1 cellular context compared by ENCODE assay signal in the genomic region with DNA sequence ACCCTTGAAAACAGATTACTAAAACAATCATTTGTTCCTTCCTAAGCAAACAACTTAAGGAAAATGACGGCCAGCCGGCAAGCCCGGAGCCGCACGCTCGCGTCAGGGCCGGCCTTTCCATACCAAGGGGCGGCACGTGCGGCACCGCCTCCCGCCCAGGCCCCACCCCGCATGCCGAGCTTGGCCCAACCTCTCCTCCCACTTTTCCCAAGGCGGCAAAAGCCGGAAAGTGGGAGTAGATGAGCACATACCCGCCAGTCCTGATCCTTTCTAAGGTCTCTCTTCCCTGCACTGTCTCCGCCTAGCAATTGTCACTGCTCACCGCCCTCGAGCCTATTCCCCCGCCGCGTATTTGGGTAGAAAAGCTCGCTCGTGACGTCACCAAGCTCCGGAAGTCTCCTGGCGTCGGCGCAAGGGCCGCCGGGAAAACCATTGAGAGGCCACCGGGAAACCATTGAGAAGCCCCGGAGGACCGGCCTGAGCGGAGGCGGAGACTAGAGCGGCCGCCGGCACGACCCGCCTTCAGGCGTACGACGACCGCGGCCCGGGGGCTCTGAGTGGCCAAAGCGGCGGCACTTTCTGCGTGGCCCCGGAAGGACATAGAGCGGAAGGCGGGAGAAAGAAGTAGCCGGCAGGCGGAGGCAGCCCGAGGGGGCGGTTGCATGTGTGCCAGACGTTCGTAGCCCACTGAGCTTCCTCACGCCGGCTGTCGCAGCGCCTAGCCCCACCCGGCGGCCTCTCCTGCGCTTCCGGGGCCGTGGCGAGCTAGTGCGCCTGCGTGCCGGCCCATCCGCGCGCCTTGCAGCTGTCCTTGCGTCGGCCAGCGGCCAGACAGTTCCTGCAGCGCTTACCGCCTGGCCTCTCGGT.
TF ChIP-seq lines count a peak whose summit lies in the region.

A gene with protein sequence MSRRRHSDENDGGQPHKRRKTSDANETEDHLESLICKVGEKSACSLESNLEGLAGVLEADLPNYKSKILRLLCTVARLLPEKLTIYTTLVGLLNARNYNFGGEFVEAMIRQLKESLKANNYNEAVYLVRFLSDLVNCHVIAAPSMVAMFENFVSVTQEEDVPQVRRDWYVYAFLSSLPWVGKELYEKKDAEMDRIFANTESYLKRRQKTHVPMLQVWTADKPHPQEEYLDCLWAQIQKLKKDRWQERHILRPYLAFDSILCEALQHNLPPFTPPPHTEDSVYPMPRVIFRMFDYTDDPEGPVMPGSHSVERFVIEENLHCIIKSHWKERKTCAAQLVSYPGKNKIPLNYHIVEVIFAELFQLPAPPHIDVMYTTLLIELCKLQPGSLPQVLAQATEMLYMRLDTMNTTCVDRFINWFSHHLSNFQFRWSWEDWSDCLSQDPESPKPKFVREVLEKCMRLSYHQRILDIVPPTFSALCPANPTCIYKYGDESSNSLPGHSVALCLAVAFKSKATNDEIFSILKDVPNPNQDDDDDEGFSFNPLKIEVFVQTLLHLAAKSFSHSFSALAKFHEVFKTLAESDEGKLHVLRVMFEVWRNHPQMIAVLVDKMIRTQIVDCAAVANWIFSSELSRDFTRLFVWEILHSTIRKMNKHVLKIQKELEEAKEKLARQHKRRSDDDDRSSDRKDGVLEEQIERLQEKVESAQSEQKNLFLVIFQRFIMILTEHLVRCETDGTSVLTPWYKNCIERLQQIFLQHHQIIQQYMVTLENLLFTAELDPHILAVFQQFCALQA (plus strand): TSS at position 830 of the 867 bp plus-strand sequence. CDS start 61 bp downstream, outside the sequence.
A gene (minus strand): TSS at position 377 of the 867 bp plus-strand sequence. CDS start 5,806 bp downstream, outside the sequence.

TF ChIP-seq in K562, 482 proteins besides CTCF, POLR2A, EP300 and RAD21 (continued from another document and continues in another):
- TF ChIP-seq, protein P1, sequence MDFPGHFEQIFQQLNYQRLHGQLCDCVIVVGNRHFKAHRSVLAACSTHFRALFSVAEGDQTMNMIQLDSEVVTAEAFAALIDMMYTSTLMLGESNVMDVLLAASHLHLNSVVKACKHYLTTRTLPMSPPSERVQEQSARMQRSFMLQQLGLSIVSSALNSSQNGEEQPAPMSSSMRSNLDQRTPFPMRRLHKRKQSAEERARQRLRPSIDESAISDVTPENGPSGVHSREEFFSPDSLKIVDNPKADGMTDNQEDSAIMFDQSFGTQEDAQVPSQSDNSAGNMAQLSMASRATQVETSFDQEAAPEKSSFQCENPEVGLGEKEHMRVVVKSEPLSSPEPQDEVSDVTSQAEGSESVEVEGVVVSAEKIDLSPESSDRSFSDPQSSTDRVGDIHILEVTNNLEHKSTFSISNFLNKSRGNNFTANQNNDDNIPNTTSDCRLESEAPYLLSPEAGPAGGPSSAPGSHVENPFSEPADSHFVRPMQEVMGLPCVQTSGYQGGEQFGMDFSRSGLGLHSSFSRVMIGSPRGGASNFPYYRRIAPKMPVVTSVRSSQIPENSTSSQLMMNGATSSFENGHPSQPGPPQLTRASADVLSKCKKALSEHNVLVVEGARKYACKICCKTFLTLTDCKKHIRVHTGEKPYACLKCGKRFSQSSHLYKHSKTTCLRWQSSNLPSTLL (IDR thresholded peaks at IDR 0.05), result no peak
- no peak for TF ChIP-seq ETS2 (tag; IDR thresholded peaks at IDR 0.05; ENCODE audit: borderline replicate concordance, poor library complexity, severe bottlenecking)
- TF ChIP-seq, protein P2, sequence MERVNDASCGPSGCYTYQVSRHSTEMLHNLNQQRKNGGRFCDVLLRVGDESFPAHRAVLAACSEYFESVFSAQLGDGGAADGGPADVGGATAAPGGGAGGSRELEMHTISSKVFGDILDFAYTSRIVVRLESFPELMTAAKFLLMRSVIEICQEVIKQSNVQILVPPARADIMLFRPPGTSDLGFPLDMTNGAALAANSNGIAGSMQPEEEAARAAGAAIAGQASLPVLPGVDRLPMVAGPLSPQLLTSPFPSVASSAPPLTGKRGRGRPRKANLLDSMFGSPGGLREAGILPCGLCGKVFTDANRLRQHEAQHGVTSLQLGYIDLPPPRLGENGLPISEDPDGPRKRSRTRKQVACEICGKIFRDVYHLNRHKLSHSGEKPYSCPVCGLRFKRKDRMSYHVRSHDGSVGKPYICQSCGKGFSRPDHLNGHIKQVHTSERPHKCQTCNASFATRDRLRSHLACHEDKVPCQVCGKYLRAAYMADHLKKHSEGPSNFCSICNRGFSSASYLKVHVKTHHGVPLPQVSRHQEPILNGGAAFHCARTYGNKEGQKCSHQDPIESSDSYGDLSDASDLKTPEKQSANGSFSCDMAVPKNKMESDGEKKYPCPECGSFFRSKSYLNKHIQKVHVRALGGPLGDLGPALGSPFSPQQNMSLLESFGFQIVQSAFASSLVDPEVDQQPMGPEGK (CRISPR knock-in tag; IDR thresholded peaks at IDR 0.05; ENCODE audit: borderline replicate concordance), result no peak
- TF ChIP-seq, protein P3, sequence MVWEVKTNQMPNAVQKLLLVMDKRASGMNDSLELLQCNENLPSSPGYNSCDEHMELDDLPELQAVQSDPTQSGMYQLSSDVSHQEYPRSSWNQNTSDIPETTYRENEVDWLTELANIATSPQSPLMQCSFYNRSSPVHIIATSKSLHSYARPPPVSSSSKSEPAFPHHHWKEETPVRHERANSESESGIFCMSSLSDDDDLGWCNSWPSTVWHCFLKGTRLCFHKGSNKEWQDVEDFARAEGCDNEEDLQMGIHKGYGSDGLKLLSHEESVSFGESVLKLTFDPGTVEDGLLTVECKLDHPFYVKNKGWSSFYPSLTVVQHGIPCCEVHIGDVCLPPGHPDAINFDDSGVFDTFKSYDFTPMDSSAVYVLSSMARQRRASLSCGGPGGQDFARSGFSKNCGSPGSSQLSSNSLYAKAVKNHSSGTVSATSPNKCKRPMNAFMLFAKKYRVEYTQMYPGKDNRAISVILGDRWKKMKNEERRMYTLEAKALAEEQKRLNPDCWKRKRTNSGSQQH (CRISPR knock-in tag; IDR thresholded peaks at IDR 0.05), result no peak
- TF ChIP-seq RBFOX2 (IDR thresholded peaks at IDR 0.05; ENCODE audit: low read depth, low read length), result peak; percentile 98
- TF ChIP-seq PHB (CRISPR knock-in tag; IDR thresholded peaks at IDR 0.05), result no peak
- TF ChIP-seq, protein P4, sequence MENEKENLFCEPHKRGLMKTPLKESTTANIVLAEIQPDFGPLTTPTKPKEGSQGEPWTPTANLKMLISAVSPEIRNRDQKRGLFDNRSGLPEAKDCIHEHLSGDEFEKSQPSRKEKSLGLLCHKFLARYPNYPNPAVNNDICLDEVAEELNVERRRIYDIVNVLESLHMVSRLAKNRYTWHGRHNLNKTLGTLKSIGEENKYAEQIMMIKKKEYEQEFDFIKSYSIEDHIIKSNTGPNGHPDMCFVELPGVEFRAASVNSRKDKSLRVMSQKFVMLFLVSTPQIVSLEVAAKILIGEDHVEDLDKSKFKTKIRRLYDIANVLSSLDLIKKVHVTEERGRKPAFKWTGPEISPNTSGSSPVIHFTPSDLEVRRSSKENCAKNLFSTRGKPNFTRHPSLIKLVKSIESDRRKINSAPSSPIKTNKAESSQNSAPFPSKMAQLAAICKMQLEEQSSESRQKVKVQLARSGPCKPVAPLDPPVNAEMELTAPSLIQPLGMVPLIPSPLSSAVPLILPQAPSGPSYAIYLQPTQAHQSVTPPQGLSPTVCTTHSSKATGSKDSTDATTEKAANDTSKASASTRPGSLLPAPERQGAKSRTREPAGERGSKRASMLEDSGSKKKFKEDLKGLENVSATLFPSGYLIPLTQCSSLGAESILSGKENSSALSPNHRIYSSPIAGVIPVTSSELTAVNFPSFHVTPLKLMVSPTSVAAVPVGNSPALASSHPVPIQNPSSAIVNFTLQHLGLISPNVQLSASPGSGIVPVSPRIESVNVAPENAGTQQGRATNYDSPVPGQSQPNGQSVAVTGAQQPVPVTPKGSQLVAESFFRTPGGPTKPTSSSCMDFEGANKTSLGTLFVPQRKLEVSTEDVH (IDR thresholded peaks at IDR 0.05; ENCODE audit: low read depth, partially characterized antibody), result peak; percentile 95
- TF ChIP-seq MAFG (tag; conservative IDR thresholded peaks at IDR 0.05), result no peak
- TF ChIP-seq, protein P5, sequence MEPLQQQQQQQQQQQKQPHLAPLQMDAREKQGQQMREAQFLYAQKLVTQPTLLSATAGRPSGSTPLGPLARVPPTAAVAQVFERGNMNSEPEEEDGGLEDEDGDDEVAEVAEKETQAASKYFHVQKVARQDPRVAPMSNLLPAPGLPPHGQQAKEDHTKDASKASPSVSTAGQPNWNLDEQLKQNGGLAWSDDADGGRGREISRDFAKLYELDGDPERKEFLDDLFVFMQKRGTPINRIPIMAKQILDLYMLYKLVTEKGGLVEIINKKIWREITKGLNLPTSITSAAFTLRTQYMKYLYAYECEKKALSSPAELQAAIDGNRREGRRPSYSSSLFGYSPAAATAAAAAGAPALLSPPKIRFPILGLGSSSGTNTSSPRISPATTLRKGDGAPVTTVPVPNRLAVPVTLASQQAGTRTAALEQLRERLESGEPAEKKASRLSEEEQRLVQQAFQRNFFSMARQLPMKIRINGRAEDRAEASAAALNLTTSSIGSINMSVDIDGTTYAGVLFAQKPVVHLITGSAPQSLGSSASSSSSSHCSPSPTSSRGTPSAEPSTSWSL (CRISPR knock-in tag; IDR thresholded peaks at IDR 0.05; ENCODE audit: borderline replicate concordance), result 0 out of 2 replicates have a peak, but pooled peaks have one; percentile 9
- TF ChIP-seq, protein P6, sequence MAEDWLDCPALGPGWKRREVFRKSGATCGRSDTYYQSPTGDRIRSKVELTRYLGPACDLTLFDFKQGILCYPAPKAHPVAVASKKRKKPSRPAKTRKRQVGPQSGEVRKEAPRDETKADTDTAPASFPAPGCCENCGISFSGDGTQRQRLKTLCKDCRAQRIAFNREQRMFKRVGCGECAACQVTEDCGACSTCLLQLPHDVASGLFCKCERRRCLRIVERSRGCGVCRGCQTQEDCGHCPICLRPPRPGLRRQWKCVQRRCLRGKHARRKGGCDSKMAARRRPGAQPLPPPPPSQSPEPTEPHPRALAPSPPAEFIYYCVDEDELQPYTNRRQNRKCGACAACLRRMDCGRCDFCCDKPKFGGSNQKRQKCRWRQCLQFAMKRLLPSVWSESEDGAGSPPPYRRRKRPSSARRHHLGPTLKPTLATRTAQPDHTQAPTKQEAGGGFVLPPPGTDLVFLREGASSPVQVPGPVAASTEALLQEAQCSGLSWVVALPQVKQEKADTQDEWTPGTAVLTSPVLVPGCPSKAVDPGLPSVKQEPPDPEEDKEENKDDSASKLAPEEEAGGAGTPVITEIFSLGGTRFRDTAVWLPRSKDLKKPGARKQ (CRISPR knock-in tag; IDR thresholded peaks at IDR 0.05), result no peak
- no peak for TF ChIP-seq RBM25 (IDR thresholded peaks at IDR 0.05; ENCODE audit: low read depth, low read length, severe bottlenecking)
- no peak for TF ChIP-seq ILK (tag; IDR thresholded peaks at IDR 0.05; ENCODE audit: borderline replicate concordance, low read depth)
- TF ChIP-seq, protein P7, sequence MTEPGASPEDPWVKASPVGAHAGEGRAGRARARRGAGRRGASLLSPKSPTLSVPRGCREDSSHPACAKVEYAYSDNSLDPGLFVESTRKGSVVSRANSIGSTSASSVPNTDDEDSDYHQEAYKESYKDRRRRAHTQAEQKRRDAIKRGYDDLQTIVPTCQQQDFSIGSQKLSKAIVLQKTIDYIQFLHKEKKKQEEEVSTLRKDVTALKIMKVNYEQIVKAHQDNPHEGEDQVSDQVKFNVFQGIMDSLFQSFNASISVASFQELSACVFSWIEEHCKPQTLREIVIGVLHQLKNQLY (CRISPR knock-in tag; conservative IDR thresholded peaks at IDR 0.05), result no peak
- peak; percentile 11; the same call in 1 of the 2 replicates for TF ChIP-seq SMARCA4 (IDR thresholded peaks at IDR 0.05)
- no peak for TF ChIP-seq RUNX1 (IDR thresholded peaks at IDR 0.05; ENCODE audit: low read depth)
- TF ChIP-seq ZNF311 (CRISPR knock-in tag; IDR thresholded peaks at IDR 0.05), result no peak
- peak; percentile 21; the same call in 1 of the 2 replicates for TF ChIP-seq ELF4 (CRISPR knock-in tag; IDR thresholded peaks at IDR 0.05)
- no peak for TF ChIP-seq RFX1 (IDR thresholded peaks at IDR 0.05)
- no peak; the same call in 1 of the 2 replicates for TF ChIP-seq NFIC (IDR thresholded peaks at IDR 0.05)
- no peak for TF ChIP-seq COPS2 (conservative IDR thresholded peaks at IDR 0.05)
- no peak for TF ChIP-seq ZNF408 (CRISPR knock-in tag; IDR thresholded peaks at IDR 0.05; ENCODE audit: low read depth)
- no peak for TF ChIP-seq ZZZ3 (IDR thresholded peaks at IDR 0.05)
- TF ChIP-seq, protein P8, sequence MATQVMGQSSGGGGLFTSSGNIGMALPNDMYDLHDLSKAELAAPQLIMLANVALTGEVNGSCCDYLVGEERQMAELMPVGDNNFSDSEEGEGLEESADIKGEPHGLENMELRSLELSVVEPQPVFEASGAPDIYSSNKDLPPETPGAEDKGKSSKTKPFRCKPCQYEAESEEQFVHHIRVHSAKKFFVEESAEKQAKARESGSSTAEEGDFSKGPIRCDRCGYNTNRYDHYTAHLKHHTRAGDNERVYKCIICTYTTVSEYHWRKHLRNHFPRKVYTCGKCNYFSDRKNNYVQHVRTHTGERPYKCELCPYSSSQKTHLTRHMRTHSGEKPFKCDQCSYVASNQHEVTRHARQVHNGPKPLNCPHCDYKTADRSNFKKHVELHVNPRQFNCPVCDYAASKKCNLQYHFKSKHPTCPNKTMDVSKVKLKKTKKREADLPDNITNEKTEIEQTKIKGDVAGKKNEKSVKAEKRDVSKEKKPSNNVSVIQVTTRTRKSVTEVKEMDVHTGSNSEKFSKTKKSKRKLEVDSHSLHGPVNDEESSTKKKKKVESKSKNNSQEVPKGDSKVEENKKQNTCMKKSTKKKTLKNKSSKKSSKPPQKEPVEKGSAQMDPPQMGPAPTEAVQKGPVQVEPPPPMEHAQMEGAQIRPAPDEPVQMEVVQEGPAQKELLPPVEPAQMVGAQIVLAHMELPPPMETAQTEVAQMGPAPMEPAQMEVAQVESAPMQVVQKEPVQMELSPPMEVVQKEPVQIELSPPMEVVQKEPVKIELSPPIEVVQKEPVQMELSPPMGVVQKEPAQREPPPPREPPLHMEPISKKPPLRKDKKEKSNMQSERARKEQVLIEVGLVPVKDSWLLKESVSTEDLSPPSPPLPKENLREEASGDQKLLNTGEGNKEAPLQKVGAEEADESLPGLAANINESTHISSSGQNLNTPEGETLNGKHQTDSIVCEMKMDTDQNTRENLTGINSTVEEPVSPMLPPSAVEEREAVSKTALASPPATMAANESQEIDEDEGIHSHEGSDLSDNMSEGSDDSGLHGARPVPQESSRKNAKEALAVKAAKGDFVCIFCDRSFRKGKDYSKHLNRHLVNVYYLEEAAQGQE (CRISPR knock-in tag; IDR thresholded peaks at IDR 0.05; ENCODE audit: low read depth), result no peak; the same call in 1 of the 2 replicates
- no peak for TF ChIP-seq MYBL2 (IDR thresholded peaks at IDR 0.05; ENCODE audit: low read depth)
- no peak for TF ChIP-seq MYBL2 (CRISPR knock-in tag; IDR thresholded peaks at IDR 0.05; ENCODE audit: borderline replicate concordance)
- TF ChIP-seq, protein P9, sequence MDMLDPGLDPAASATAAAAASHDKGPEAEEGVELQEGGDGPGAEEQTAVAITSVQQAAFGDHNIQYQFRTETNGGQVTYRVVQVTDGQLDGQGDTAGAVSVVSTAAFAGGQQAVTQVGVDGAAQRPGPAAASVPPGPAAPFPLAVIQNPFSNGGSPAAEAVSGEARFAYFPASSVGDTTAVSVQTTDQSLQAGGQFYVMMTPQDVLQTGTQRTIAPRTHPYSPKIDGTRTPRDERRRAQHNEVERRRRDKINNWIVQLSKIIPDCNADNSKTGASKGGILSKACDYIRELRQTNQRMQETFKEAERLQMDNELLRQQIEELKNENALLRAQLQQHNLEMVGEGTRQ (CRISPR knock-in tag; IDR thresholded peaks at IDR 0.05), result peak; percentile 81
- peak in 1 of 2 experiments; percentile 5; a peak in 1 of 4 replicates for TF ChIP-seq TBL1XR1 (IDR thresholded peaks at IDR 0.05; ENCODE audit: low read length in 2 of 2)
- TF ChIP-seq, protein P10, sequence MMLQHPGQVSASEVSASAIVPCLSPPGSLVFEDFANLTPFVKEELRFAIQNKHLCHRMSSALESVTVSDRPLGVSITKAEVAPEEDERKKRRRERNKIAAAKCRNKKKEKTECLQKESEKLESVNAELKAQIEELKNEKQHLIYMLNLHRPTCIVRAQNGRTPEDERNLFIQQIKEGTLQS (IDR thresholded peaks at IDR 0.05), result no peak; the same call in 1 of the 2 replicates
- TF ChIP-seq, protein P10 (CRISPR knock-in tag; conservative IDR thresholded peaks at IDR 0.05), result peak; percentile 34
